ENCODE assay signal across 13 cellular contexts in the genomic region with DNA sequence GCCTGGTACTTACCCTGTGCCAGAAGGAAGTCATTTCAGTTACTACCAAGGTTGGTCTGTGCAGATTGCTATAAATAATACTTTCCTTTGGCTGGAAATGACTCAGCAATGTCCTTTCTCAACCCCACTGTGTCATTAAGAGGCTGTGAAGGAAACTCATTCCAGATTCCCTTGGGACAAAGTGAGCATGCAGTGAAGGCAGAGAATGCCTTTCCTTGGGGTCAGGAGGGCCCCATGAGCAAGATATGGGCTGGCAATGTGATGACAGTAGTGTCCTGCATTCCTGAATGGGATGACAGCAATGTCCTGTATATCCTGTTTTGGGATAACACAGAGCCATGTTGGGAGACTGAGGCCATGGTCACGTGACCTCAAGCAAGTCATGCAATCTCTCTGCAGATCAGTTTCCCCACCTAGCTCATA.
DNase-seq lines count a peak whose midpoint lies in the region; ATAC-seq and TF ChIP-seq lines count a peak whose summit lies in the region.
"Had no signal": no experiment of that assay in that cellular context is flagged by ENCODE, and none has a peak within 500 bp of the region (broad histone marks: within the 10 kb centered on the region; RNA-seq: fewer than 3 reads in every experiment).

No MANE protein-coding gene starts in this region.

- H3K4me3 Mint-ChIP-seq in activated T-cell treated with anti-CD3 and anti-CD28 coated beads, Interleukin-2, amount 50 U/mL, for 4 hours = no peak overlapping the region
- H3K4me3 Mint-ChIP-seq: IgD-negative memory B cell had no signal

- no peaks in the 10 kb centered on the region for H3K36me3 ChIP-seq in SK-N-SH (replicated peaks in 1 of 2; ENCODE audit: control insufficient read depth in 1 of 2, insufficient read depth in 2 of 2, low read length in 1 of 2)

- H3K4me3 ChIP-seq in SK-N-SH (ENCODE audit: low read depth in 2 of 2, low read length in 1 of 2) (no peak overlapping the region), fibroblast of the aortic adventitia (ENCODE audit: low read depth, low read length) (no peak overlapping the region), retinal pigment epithelial cell (ENCODE audit: low read length) (no peak overlapping the region), dorsolateral prefrontal cortex (no peak overlapping the region)

- DNase-seq in DMS53 (lab: John Stamatoyannopoulos, UW) = peak; percentile 13
- no peak for DNase-seq in DMS53 treated with DMSO at 0.1 percent for 48 hours (lab: John Stamatoyannopoulos, UW; ENCODE audit: unreplicated experiment)
- no peak for DNase-seq in SK-N-SH
- peak; percentile 68 for DNase-seq in fibroblast of the aortic adventitia (ENCODE audit: low read depth)
- peak; percentile 48 for DNase-seq in retinal pigment epithelial cell (ENCODE audit: low read depth)
- no peak for DNase-seq in dorsolateral prefrontal cortex
- no peak for DNase-seq in activated T-cell treated with anti-CD3 and anti-CD28 coated beads, Interleukin-2, amount 50 U/mL, for 4 hours
- DNase-seq: activated CD8-positive, alpha-beta memory T cell treated with anti-CD3 and anti-CD28 coated beads, Interleukin-2, amount 50 U/mL, for 4 hours; head of caudate nucleus; T-helper 2 cell had no signal

- no peak for ATAC-seq in HG03378 (IDR thresholded peaks at IDR 0.05; ENCODE audit: unreplicated experiment)
- ATAC-seq in activated T-cell treated with anti-CD3 and anti-CD28 coated beads, Interleukin-2, amount 50 U/mL, for 4 hours = no peak

- H3K4me2 ChIP-seq in SK-N-SH = 0 out of 2 replicates have a peak overlapping the region, but pooled peaks have one; percentile 9

- WGBS in SK-N-SH (ENCODE audit: low lambda C conversion rate) = 33% methylated on average over 1 of the region's 1 CpG

- H3K27ac ChIP-seq in SK-N-SH (ENCODE audit: low read depth in 2 of 2, low read length in 1 of 2) (peak overlapping the region in 1 of 2 experiments; percentile 25; a peak in 1 of 4 replicates), dorsolateral prefrontal cortex (no peak overlapping the region)
- H3K27ac ChIP-seq: 22Rv1 had no signal

- CTCF ChIA-PET in SK-N-SH (lab: Yijun Ruan, JAX) = no interaction called here

- no peaks in the 10 kb centered on the region for H3K9me3 ChIP-seq in SK-N-SH

- no peaks in the 10 kb centered on the region for H3F3A ChIP-seq in SK-N-SH (replicated peaks; ENCODE audit: insufficient read depth)

- no peak overlapping the region for H3K9ac ChIP-seq in SK-N-SH

- H3K4me1 Mint-ChIP-seq in activated T-cell treated with anti-CD3 and anti-CD28 coated beads, Interleukin-2, amount 50 U/mL, for 4 hours (ENCODE audit: low read depth) = no peaks in the 10 kb centered on the region
- H3K4me1 Mint-ChIP-seq: IgD-negative memory B cell had no signal

- POLR2A ChIA-PET in SK-N-SH (lab: Yijun Ruan, JAX) = no interaction called here

- TF ChIP-seq RAD21 in SK-N-SH (IDR thresholded peaks at IDR 0.05; ENCODE audit: low read length) = no peak

- H3K79me2 ChIP-seq in SK-N-SH (ENCODE audit: insufficient read depth) = no peaks in the 10 kb centered on the region

- TF ChIP-seq CTCF in SK-N-SH (IDR thresholded peaks at IDR 0.05) (no peak), fibroblast of the aortic adventitia (IDR thresholded peaks at IDR 0.05; ENCODE audit: insufficient read depth, low read length) (no peak), retinal pigment epithelial cell (conservative IDR thresholded peaks at IDR 0.05; ENCODE audit: low read depth, low read length) (no peak), dorsolateral prefrontal cortex (IDR thresholded peaks at IDR 0.05 in 54 of 56, conservative IDR thresholded peaks at IDR 0.05 in 2 of 56; ENCODE audit: low read depth in 1 of 56, partially characterized antibody in 56 of 56) (no peak)

- no peaks in the 10 kb centered on the region for H3K9me2 ChIP-seq in SK-N-SH

- H3K4me1 ChIP-seq in SK-N-SH (ENCODE audit: control insufficient read depth in 1 of 2, insufficient read depth in 2 of 2, low read depth in 1 of 2, low read length in 1 of 2) = peaks cover 0 to 9% of the 10 kb centered on the region in 2 experiments; a peak in 2 of 4 replicates

- intact Hi-C loops in dorsolateral prefrontal cortex (cut with DNase I) = no loop called here

- peaks cover 4% of the 10 kb centered on the region for H3K27me3 Mint-ChIP-seq in activated T-cell treated with anti-CD3 and anti-CD28 coated beads, Interleukin-2, amount 50 U/mL, for 4 hours (ENCODE audit: low read depth)

- no peaks in the 10 kb centered on the region for H3K36me3 Mint-ChIP-seq in activated T-cell treated with anti-CD3 and anti-CD28 coated beads, Interleukin-2, amount 50 U/mL, for 4 hours (ENCODE audit: insufficient read depth)
- H3K36me3 Mint-ChIP-seq: IgD-negative memory B cell had no signal

- H2AFZ ChIP-seq in SK-N-SH (ENCODE audit: low read depth) = peak overlapping the region; percentile 48; the same call in 1 of the 2 replicates

- no peaks in the 10 kb centered on the region for H3K27me3 ChIP-seq in SK-N-SH (ENCODE audit: insufficient read depth)
- no peaks in the 10 kb centered on the region for H3K27me3 ChIP-seq in dorsolateral prefrontal cortex

- TF ChIP-seq EP300 in SK-N-SH (IDR thresholded peaks at IDR 0.05; ENCODE audit: borderline replicate concordance in 1 of 2, low read depth in 1 of 2, low read length in 1 of 2) = no peak

- H4K20me1 ChIP-seq in SK-N-SH (ENCODE audit: insufficient read depth) = no peaks in the 10 kb centered on the region

- peaks cover 7% of the 10 kb centered on the region for H3K9me3 Mint-ChIP-seq in activated T-cell treated with anti-CD3 and anti-CD28 coated beads, Interleukin-2, amount 50 U/mL, for 4 hours

TF ChIP-seq in SK-N-SH, 30 proteins besides CTCF, POLR2A, EP300 and RAD21 (continues in another document):
- TF ChIP-seq RFX5 (IDR thresholded peaks at IDR 0.05; ENCODE audit: low read length) (no peak), JUND (IDR thresholded peaks at IDR 0.05) (no peak), TAF1 (IDR thresholded peaks at IDR 0.05; ENCODE audit: borderline replicate concordance, low read depth, low read length) (no peak), FOXM1 (IDR thresholded peaks at IDR 0.05; ENCODE audit: low read depth) (no peak), GATA2 (CRISPR knock-in tag; IDR thresholded peaks at IDR 0.05) (no peak), FOSL2 (IDR thresholded peaks at IDR 0.05; ENCODE audit: borderline replicate concordance, low read depth) (no peak), SMC3 (IDR thresholded peaks at IDR 0.05; ENCODE audit: low read depth, low read length) (no peak), EZH2phosphoT487 (IDR thresholded peaks at IDR 0.05; ENCODE audit: borderline replicate concordance, low read depth) (no peak), NFIC (IDR thresholded peaks at IDR 0.05; ENCODE audit: borderline replicate concordance) (no peak), TCF12 (IDR thresholded peaks at IDR 0.05) (no peak)
- TF ChIP-seq, protein P1, sequence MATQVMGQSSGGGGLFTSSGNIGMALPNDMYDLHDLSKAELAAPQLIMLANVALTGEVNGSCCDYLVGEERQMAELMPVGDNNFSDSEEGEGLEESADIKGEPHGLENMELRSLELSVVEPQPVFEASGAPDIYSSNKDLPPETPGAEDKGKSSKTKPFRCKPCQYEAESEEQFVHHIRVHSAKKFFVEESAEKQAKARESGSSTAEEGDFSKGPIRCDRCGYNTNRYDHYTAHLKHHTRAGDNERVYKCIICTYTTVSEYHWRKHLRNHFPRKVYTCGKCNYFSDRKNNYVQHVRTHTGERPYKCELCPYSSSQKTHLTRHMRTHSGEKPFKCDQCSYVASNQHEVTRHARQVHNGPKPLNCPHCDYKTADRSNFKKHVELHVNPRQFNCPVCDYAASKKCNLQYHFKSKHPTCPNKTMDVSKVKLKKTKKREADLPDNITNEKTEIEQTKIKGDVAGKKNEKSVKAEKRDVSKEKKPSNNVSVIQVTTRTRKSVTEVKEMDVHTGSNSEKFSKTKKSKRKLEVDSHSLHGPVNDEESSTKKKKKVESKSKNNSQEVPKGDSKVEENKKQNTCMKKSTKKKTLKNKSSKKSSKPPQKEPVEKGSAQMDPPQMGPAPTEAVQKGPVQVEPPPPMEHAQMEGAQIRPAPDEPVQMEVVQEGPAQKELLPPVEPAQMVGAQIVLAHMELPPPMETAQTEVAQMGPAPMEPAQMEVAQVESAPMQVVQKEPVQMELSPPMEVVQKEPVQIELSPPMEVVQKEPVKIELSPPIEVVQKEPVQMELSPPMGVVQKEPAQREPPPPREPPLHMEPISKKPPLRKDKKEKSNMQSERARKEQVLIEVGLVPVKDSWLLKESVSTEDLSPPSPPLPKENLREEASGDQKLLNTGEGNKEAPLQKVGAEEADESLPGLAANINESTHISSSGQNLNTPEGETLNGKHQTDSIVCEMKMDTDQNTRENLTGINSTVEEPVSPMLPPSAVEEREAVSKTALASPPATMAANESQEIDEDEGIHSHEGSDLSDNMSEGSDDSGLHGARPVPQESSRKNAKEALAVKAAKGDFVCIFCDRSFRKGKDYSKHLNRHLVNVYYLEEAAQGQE (IDR thresholded peaks at IDR 0.05; ENCODE audit: low read depth, low read length) = no peak
- TF ChIP-seq, protein P2, sequence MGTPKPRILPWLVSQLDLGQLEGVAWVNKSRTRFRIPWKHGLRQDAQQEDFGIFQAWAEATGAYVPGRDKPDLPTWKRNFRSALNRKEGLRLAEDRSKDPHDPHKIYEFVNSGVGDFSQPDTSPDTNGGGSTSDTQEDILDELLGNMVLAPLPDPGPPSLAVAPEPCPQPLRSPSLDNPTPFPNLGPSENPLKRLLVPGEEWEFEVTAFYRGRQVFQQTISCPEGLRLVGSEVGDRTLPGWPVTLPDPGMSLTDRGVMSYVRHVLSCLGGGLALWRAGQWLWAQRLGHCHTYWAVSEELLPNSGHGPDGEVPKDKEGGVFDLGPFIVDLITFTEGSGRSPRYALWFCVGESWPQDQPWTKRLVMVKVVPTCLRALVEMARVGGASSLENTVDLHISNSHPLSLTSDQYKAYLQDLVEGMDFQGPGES (IDR thresholded peaks at IDR 0.05; ENCODE audit: low read depth, low read length) = no peak
- TF ChIP-seq, protein P3, sequence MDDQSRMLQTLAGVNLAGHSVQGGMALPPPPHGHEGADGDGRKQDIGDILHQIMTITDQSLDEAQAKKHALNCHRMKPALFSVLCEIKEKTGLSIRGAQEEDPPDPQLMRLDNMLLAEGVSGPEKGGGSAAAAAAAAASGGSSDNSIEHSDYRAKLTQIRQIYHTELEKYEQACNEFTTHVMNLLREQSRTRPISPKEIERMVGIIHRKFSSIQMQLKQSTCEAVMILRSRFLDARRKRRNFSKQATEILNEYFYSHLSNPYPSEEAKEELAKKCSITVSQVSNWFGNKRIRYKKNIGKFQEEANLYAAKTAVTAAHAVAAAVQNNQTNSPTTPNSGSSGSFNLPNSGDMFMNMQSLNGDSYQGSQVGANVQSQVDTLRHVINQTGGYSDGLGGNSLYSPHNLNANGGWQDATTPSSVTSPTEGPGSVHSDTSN (IDR thresholded peaks at IDR 0.05) = no peak

Comparison
In these comparisons a context has a peak if more than half of its experiments do, and no peak if none do; other contexts are left out.
1. DNase-seq: peak in DMS53 (single experiment), fibroblast of the aortic adventitia (single experiment) and retinal pigment epithelial cell (single experiment); none in DMS53 treated with DMSO at 0.1 percent for 48 hours (single experiment), SK-N-SH (single experiment), dorsolateral prefrontal cortex (0 of 10) and activated T-cell treated with anti-CD3 and anti-CD28 coated beads, Interleukin-2, amount 50 U/mL, for 4 hours (single experiment).